17 cellular contexts compared by ENCODE assay signal in genomic region chr3:171293142-171293782, GRCh38.
DNase-seq lines count a peak whose midpoint lies in the region; ATAC-seq, FAIRE-seq and TF ChIP-seq lines count a peak whose summit lies in the region.
"Had no signal": no experiment of that assay in that cellular context is flagged by ENCODE, and none has a peak within 500 bp of the region (broad histone marks: within the 10 kb centered on the region; RNA-seq: fewer than 3 reads in every experiment).

No MANE protein-coding gene starts in this region.

- H3K9me3 ChIP-seq in spleen: no peaks in the 10 kb centered on the region
- H3K9me3 ChIP-seq in neural progenitor cell (ENCODE audit: low read depth): no peaks in the 10 kb centered on the region
- H3K9me3 ChIP-seq: suprapubic skin had no signal

- DNase-seq in GM19239 (ENCODE audit: insufficient read length, low spot score) (no peak), spleen (no peak), neural progenitor cell (ENCODE audit: low spot score) (no peak), NCI-H1436 (lab: John Stamatoyannopoulos, UW) (no peak)
- no peak for DNase-seq in T-helper 2 cell treated with Interferon-gamma antibody and Interleukin-4, amounts not matched to agents 5 μg/mL and 100 μg/mL, for 36 hours (ENCODE audit: low spot score)
- DNase-seq: activated CD4-positive, alpha-beta T cell treated with anti-CD3 and anti-CD28 coated beads, Interleukin-2, amount 50 U/mL, for 4 hours; activated naive CD4-positive, alpha-beta T cell treated with anti-CD3 and anti-CD28 coated beads, Interleukin-2, amount 50 U/mL, for 16 hours; NCI-H1694 treated with DMSO at 0.1 percent for 48 hours; NCI-H526 treated with DMSO at 0.1 percent for 48 hours; RPMI8226 had no signal

- peaks cover 46% of the 10 kb centered on the region for H3K4me1 Mint-ChIP-seq in T-helper 2 cell treated with Interferon-gamma antibody and Interleukin-4, amounts not matched to agents 5 μg/mL and 100 μg/mL, for 36 hours (ENCODE audit: low read depth)
- H3K4me1 Mint-ChIP-seq in neural progenitor cell: peaks cover 11% of the 10 kb centered on the region

- no peak overlapping the region for H3K9ac ChIP-seq in neural progenitor cell
- H3K9ac ChIP-seq: parathyroid adenoma had no signal

- H3K79me2 ChIP-seq in neural progenitor cell (ENCODE audit: low read depth): no peaks in the 10 kb centered on the region
- H3K79me2 ChIP-seq: parathyroid adenoma had no signal

- no peak overlapping the region for H3K27ac ChIP-seq in spleen
- H3K27ac ChIP-seq in neural progenitor cell: no peak overlapping the region
- H3K27ac ChIP-seq: C4-2B, parathyroid adenoma, suprapubic skin had no signal

- no peak overlapping the region for H3K4me3 ChIP-seq in spleen
- no peak overlapping the region for H3K4me3 ChIP-seq in neural progenitor cell
- H3K4me3 ChIP-seq: suprapubic skin had no signal

- H3K27me3 ChIP-seq in spleen (replicated peaks in 1 of 7) (no peaks in the 10 kb centered on the region), neural progenitor cell (no peaks in the 10 kb centered on the region)
- H3K27me3 ChIP-seq: suprapubic skin had no signal

- H3K4me3 Mint-ChIP-seq in T-helper 2 cell treated with Interferon-gamma antibody and Interleukin-4, amounts not matched to agents 5 μg/mL and 100 μg/mL, for 36 hours: peak overlapping the region; percentile 23
- H3K4me3 Mint-ChIP-seq in neural progenitor cell: no peak overlapping the region

- no peak overlapping the region for H2AFZ ChIP-seq in neural progenitor cell (replicated peaks)
- H2AFZ ChIP-seq: parathyroid adenoma had no signal

- H3K27ac Mint-ChIP-seq in T-helper 2 cell treated with Interferon-gamma antibody and Interleukin-4, amounts not matched to agents 5 μg/mL and 100 μg/mL, for 36 hours: peak overlapping the region; percentile 58
- no peak overlapping the region for H3K27ac Mint-ChIP-seq in neural progenitor cell

- 78 to 97% (median 79%) methylated on average over 1 of the region's 1 CpG for WGBS in spleen, 5 donors

- H3K36me3 ChIP-seq in spleen (no peaks in the 10 kb centered on the region), neural progenitor cell (no peaks in the 10 kb centered on the region)
- H3K36me3 ChIP-seq: suprapubic skin had no signal

- peaks cover 4% of the 10 kb centered on the region for H3K9me3 Mint-ChIP-seq in T-helper 2 cell treated with Interferon-gamma antibody and Interleukin-4, amounts not matched to agents 5 μg/mL and 100 μg/mL, for 36 hours
- peaks cover 1% of the 10 kb centered on the region for H3K9me3 Mint-ChIP-seq in neural progenitor cell

- no peak overlapping the region for H3K4me2 ChIP-seq in neural progenitor cell

- peak; percentile 71 for FAIRE-seq in GM19239 (lab: Jason Lieb, UNC)
- FAIRE-seq: islet of Langerhans had no signal

- H3F3A ChIP-seq in neural progenitor cell (ENCODE audit: low read depth): no peaks in the 10 kb centered on the region

- ATAC-seq in GM18499 (IDR thresholded peaks at IDR 0.05; ENCODE audit: insufficient read depth, unreplicated experiment) (peak; percentile 56), HG02763 (IDR thresholded peaks at IDR 0.05; ENCODE audit: unreplicated experiment) (peak; percentile 49), HG03571 (IDR thresholded peaks at IDR 0.05; ENCODE audit: unreplicated experiment) (no peak)

- no peaks in the 10 kb centered on the region for H4K20me1 ChIP-seq in neural progenitor cell (ENCODE audit: low read depth)

- H3K4me1 ChIP-seq in spleen: peaks cover 0 to 19% (median 4%) of the 10 kb centered on the region in 6 donors
- peaks cover 9% of the 10 kb centered on the region for H3K4me1 ChIP-seq in neural progenitor cell
- H3K4me1 ChIP-seq: parathyroid adenoma, suprapubic skin had no signal

- no peak for TF ChIP-seq POLR2A in spleen (IDR thresholded peaks at IDR 0.05)

- TF ChIP-seq CTCF in spleen (IDR thresholded peaks at IDR 0.05 in 8 of 11, conservative IDR thresholded peaks at IDR 0.05 in 3 of 11) (no peak), neural progenitor cell (IDR thresholded peaks at IDR 0.05) (no peak)

- H3K27me3 Mint-ChIP-seq in T-helper 2 cell treated with Interferon-gamma antibody and Interleukin-4, amounts not matched to agents 5 μg/mL and 100 μg/mL, for 36 hours (ENCODE audit: low read depth): no peaks in the 10 kb centered on the region
- no peaks in the 10 kb centered on the region for H3K27me3 Mint-ChIP-seq in neural progenitor cell (ENCODE audit: insufficient read depth, low read depth)

- peaks cover 18% of the 10 kb centered on the region for H3K36me3 Mint-ChIP-seq in T-helper 2 cell treated with Interferon-gamma antibody and Interleukin-4, amounts not matched to agents 5 μg/mL and 100 μg/mL, for 36 hours (ENCODE audit: low read depth)
- H3K36me3 Mint-ChIP-seq in neural progenitor cell: peaks cover under 1% of the 10 kb centered on the region

- intact Hi-C loops in spleen (cut with DNase I; ENCODE audit: low total_unique reads): no loop called here
